ENCODE assay signal across 30 cellular contexts in genomic region chr3:52739725-52740124, GRCh38. TPM values are rescaled to one million over a fixed set of nuclear protein-coding genes. Genes with fewer than 3 reads are reported as not detected.
"Had no signal": no experiment of that assay in that cellular context is flagged by ENCODE, and none has a peak within 500 bp of the region (broad histone marks: within the 10 kb centered on the region; RNA-seq: fewer than 3 reads in every experiment).

No MANE protein-coding gene starts in this region.

- H3K27me3 Mint-ChIP-seq: naive B cell had no signal

- H3K9me3 ChIP-seq: esophagus muscularis mucosa, gastroesophageal sphincter, heart left ventricle, left lung, lower lobe of right lung, mucosa of descending colon had no signal

- H3K27me3 ChIP-seq: dorsolateral prefrontal cortex, esophagus muscularis mucosa, foreskin keratinocyte, gastroesophageal sphincter, heart left ventricle, left lung had no signal

- H3K4me3 ChIP-seq: coronary artery, dorsolateral prefrontal cortex, esophagus muscularis mucosa, gastroesophageal sphincter, heart left ventricle, left lung, lower lobe of right lung, mucosa of descending colon had no signal

- H3K4me3 Mint-ChIP-seq: mesothelial cell of epicardium, naive B cell had no signal

- DNase-seq: dermis blood vessel endothelial cell; dorsolateral prefrontal cortex; effector CD4-positive, alpha-beta T cell; effector memory CD4-positive, alpha-beta T cell; foreskin keratinocyte; heart left ventricle; hippocampal formation; left cardiac atrium; left lung; left ventricle myocardium superior; lower lobe of right lung; mesenchymal stem cell; mucosa of descending colon; naive B cell had no signal

- ATAC-seq: foreskin keratinocyte, gastroesophageal sphincter, heart left ventricle, left cardiac atrium, left lung, left ventricle myocardium superior, lower lobe of right lung, mucosa of descending colon had no signal

- H3K4me1 ChIP-seq: esophagus muscularis mucosa, foreskin keratinocyte, gastroesophageal sphincter, heart left ventricle, left lung, lower lobe of right lung had no signal

- FAIRE-seq: colon, endothelial cell of umbilical vein, frontal cortex, islet of Langerhans, keratinocyte had no signal

- H3K27ac ChIP-seq: coronary artery, dorsolateral prefrontal cortex, esophagus muscularis mucosa, foreskin keratinocyte, gastroesophageal sphincter, heart left ventricle, left lung, lower lobe of right lung had no signal

- H3K9me3 Mint-ChIP-seq: mesothelial cell of epicardium, naive B cell had no signal

- H3K4me1 Mint-ChIP-seq: mesothelial cell of epicardium, naive B cell had no signal

- H3K27ac Mint-ChIP-seq: mesothelial cell of epicardium had no signal

RNA-seq across cellular contexts. Expression of gene ITIH1, which starts 37.7 kb away (rescaled TPM):
- total RNA-seq: dermis blood vessel endothelial cell, endothelial cell of umbilical vein, epithelial cell of proximal tubule, esophagus muscularis mucosa, fibroblast of lung, fibroblast of villous mesenchyme, foreskin keratinocyte, frontal cortex, gastroesophageal sphincter, kidney epithelial cell, left cardiac atrium, left ventricle myocardium superior, lower lobe of right lung, lung microvascular endothelial cell, mesenteric fat pad, mesothelial cell of epicardium, mucosa of descending colon, myocyte had no signal
- polyA plus RNA-seq: endothelial cell of umbilical vein, fibroblast of lung, foreskin keratinocyte, keratinocyte had no signal
